In the genomic region with DNA sequence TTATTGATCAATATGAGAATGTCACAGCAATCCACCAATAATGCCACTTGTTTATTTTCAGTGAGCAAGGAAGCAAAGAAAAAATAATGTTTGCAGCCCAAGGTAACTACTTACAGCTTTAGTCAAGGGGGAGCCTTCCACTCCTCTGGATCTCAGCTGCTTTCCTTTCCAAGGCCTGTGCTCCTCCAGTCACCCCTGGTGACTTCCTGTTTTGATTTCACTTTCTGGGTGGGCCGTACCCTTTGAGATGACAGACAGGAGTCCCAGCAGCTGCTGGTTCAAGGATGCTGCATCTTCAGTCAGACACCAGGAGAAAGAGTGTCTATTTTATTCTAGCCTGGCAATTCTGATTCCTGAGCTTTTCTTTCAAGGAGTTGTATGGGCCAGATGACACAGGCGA, we compare ENCODE assay signal across 9 cellular contexts. TPM values are rescaled to one million over a fixed set of nuclear protein-coding genes. Genes with fewer than 3 reads are reported as not detected.
A peak's percentile ranks its signal among the peaks of the same experiment; 100 is the strongest.
DNase-seq lines count a peak whose midpoint lies in the region; ATAC-seq and TF ChIP-seq lines count a peak whose summit lies in the region.
"Had no signal": no experiment of that assay in that cellular context is flagged by ENCODE, and none has a peak within 500 bp of the region (broad histone marks: within the 10 kb centered on the region; RNA-seq: fewer than 3 reads in every experiment).

No MANE protein-coding gene starts in this region.

- intact Hi-C loops in testis (cut with DNase I; ENCODE audit: low total_unique reads) = no loop called here

- ATAC-seq in HG02610 (IDR thresholded peaks at IDR 0.05; ENCODE audit: unreplicated experiment) = peak; percentile 97

- WGBS in testis, 2 donors = 64 to 65% methylated on average over 2 of the region's 2 CpGs
- 54 to 68% methylated on average over 2 of the region's 2 CpGs for WGBS in tibial nerve, 2 donors

- TF ChIP-seq POLR2A in GM15510 (IDR thresholded peaks at IDR 0.05; ENCODE audit: borderline replicate concordance, extremely low read depth, insufficient read length) (peak; percentile 17), testis (IDR thresholded peaks at IDR 0.05) (no peak), tibial nerve (IDR thresholded peaks at IDR 0.05) (no peak)

- H3K27ac ChIP-seq in testis = no peak overlapping the region
- H3K27ac ChIP-seq in tibial nerve = no peak overlapping the region
- no peak overlapping the region for H3K27ac ChIP-seq in coronary artery

- DNase-seq in MV-4-11 (lab: John Stamatoyannopoulos, UW) (peak; percentile 76), putamen (ENCODE audit: low spot score) (peak; percentile 14), testis (no peak), tibial nerve (ENCODE audit: low spot score in 2 of 2) (no peak), coronary artery (ENCODE audit: low spot score) (no peak)
- peak; percentile 3 to 6 for DNase-seq in activated T-helper 1 cell treated with anti-CD3 and anti-CD28 coated beads, Interleukin-2, amount 50 U/mL, for 16 hours (ENCODE audit: low read depth in 1 of 2, low spot score in 1 of 2)

- H3K27me3 ChIP-seq in testis (no peaks in the 10 kb centered on the region), tibial nerve (no peaks in the 10 kb centered on the region)

- no peaks in the 10 kb centered on the region for H3K36me3 ChIP-seq in testis (ENCODE audit: low read depth, missing control alignments)
- H3K36me3 ChIP-seq in tibial nerve = no peaks in the 10 kb centered on the region

- TF ChIP-seq EP300 in tibial nerve (IDR thresholded peaks at IDR 0.05) = no peak

- H3K9me3 ChIP-seq in testis (no peaks in the 10 kb centered on the region), tibial nerve (no peaks in the 10 kb centered on the region)

- TF ChIP-seq CTCF in testis (IDR thresholded peaks at IDR 0.05) = no peak
- TF ChIP-seq CTCF in tibial nerve (IDR thresholded peaks at IDR 0.05) = no peak
- no peak for TF ChIP-seq CTCF in coronary artery (IDR thresholded peaks at IDR 0.05)

- H3K4me1 ChIP-seq in testis = no peaks in the 10 kb centered on the region
- no peaks in the 10 kb centered on the region for H3K4me1 ChIP-seq in tibial nerve

- H3K4me3 ChIP-seq in testis = no peak overlapping the region
- H3K4me3 ChIP-seq in tibial nerve = no peak overlapping the region
- H3K4me3 ChIP-seq in coronary artery = no peak overlapping the region

RNA-seq across cellular contexts. Expression of gene VNN2, which starts 5.6 kb away (rescaled TPM):
- total RNA-seq in testis (under 1 TPM; 0.31 to 0.47 TPM), tibial nerve (1 to 10 TPM in 3 of 4 donors, under 1 TPM in 1; 0.44 to 4.9 (median 2.0) TPM)
- polyA plus RNA-seq in testis (ENCODE audit: insufficient read depth, low read depth, low replicate concordance) = 2.0 TPM
- total RNA-seq: H1 had no signal
- polyA plus RNA-seq: H1 had no signal

RNA-seq across cellular contexts. Expression of gene SLC18B1, which starts 35.2 kb away (rescaled TPM):
- total RNA-seq in testis (1 to 10 TPM; 2.4 to 3.6 TPM), tibial nerve (10 to 100 TPM in 1 of 4 donors, 1 to 10 TPM in 3; 3.9 to 12.3 (median 6.6) TPM)
- polyA plus RNA-seq in testis (ENCODE audit: insufficient read depth, low read depth, low replicate concordance) = 7.5 TPM

RNA-seq across cellular contexts. Expression of gene VNN1, which starts 49.4 kb away (rescaled TPM):
- total RNA-seq in testis (under 1 TPM; 0.16 to 0.37 TPM), tibial nerve (1 to 10 TPM in 2 of 4 donors, under 1 TPM in 1, not detected in 1; 0.84 to 1.5 (median 1.4) TPM)
- polyA plus RNA-seq in testis (ENCODE audit: insufficient read depth, low read depth, low replicate concordance) = 0.54 TPM
- total RNA-seq: H1 had no signal
- polyA plus RNA-seq: H1 had no signal

RNA-seq across cellular contexts. Expression of gene RPS12, which starts 51.1 kb away (rescaled TPM):
- total RNA-seq in testis (1,000 to 10,000 TPM in 1 of 2 donors, 100 to 1,000 TPM in 1; 451 to 1,185 TPM), tibial nerve (1,000 to 10,000 TPM in 3 of 4 donors, 100 to 1,000 TPM in 1; 884 to 1,671 (median 1,500) TPM)
- polyA plus RNA-seq in testis (ENCODE audit: insufficient read depth, low read depth, low replicate concordance) = 1,417 TPM

Comparison
In these comparisons a context has a peak if more than half of its experiments do, and no peak if none do; other contexts are left out.
1. DNase-seq: peak in MV-4-11 (single experiment), activated T-helper 1 cell treated with anti-CD3 and anti-CD28 coated beads, Interleukin-2, amount 50 U/mL, for 16 hours (2 of 2) and putamen (single experiment); none in testis (single experiment), tibial nerve (0 of 2) and coronary artery (single experiment).